26 cellular contexts compared by ENCODE assay signal in the genomic region with DNA sequence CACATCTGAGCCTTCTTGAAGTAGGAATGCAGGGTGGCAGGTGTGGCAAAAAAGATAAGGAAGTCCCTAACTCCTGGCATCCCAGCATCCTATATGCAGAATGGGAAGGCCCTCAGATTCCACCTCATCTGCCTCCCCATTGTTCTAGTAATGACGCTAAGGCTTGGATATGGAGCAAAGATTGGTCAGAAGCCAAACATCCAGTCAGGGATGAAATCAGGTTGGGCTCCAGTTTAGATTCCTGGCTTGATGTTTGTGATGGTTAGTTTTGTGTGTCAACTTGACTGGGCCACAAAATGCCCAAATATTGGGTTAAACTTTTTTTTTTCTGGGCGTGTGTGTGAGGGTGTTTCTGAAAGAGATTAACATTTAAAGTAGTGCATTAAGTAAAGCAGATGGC. TPM values are rescaled to one million over a fixed set of nuclear protein-coding genes. Genes with fewer than 3 reads are reported as not detected.
"Had no signal": no experiment of that assay in that cellular context is flagged by ENCODE, and none has a peak within 500 bp of the region (broad histone marks: within the 10 kb centered on the region; RNA-seq: fewer than 3 reads in every experiment).

No MANE protein-coding gene starts in this region.

- FAIRE-seq: HepG2, RCC 7860 had no signal

- H3K9ac ChIP-seq: SK-N-SH had no signal

- DNase-seq: IMR-90, Karpas-422, KG1, MV-4-11, NCI-H1048, NCI-H1105, NCI-H1417 treated with DMSO at 0.1 percent for 48 hours, NCI-H146, NCI-H1694 treated with DMSO at 0.1 percent for 48 hours, NCI-H2029, NCI-H2081 treated with DMSO at 0.1 percent for 48 hours, NCI-H2171, NCI-H226, NCI-H446, NCI-H510A, NCI-H524 treated with DMSO at 0.1 percent for 48 hours, NCI-H69, NCI-H774, SHP77, SK-N-SH, SW 1271 had no signal

- H3K4me2 ChIP-seq: SK-N-SH had no signal

- H3K9me2 ChIP-seq: SK-N-SH had no signal

- H3K27ac ChIP-seq: RWPE1 had no signal

RNA-seq across cellular contexts. Expression of gene MAGEA4, which starts 39.6 kb away (rescaled TPM):
- total RNA-seq: HepG2, HT1080, IMR-90, SK-MEL-5 had no signal
- polyA plus RNA-seq: HepG2, IMR-90 had no signal
